13 cellular contexts compared by ENCODE assay signal in the genomic region with DNA sequence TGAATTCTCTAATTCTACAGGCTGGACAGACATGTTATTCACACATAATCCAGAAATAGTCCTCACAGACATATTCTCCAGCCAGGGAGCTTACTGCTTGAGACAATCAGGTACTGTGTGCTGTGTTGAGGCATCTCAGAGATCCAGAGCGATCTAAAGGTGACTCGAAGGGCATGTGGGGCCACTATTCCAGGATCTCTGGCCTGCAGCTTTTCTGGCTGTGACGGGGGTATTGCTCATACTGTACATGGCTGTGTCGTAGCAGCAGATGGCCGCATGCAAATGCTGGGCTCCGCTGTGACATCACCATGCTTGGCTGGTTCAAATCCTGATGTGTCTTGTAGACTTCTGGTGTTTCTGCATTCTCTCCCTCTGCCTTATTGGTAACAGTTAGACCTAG.
"Had no signal": no experiment of that assay in that cellular context is flagged by ENCODE, and none has a peak within 500 bp of the region (broad histone marks: within the 10 kb centered on the region; RNA-seq: fewer than 3 reads in every experiment).

No MANE protein-coding gene starts in this region.

- H3K4me1 Mint-ChIP-seq: nephron progenitor cell had no signal

- H3K27me3 Mint-ChIP-seq: activated CD4-positive, alpha-beta T cell treated with anti-CD3 and anti-CD28 coated beads, Interleukin-2, amount 10 ng/mL, durations not matched to agents 7 days and 5 days; activated T-cell treated with anti-CD3 and anti-CD28 coated beads, Interleukin-2, amount 50 U/mL, for 24 hours; stimulated activated naive CD8-positive, alpha-beta T cell treated with anti-CD3 and anti-CD28 coated beads, Interleukin-15, Interleukin-2, amounts not matched to agents 100 ng/mL and 50 ng/mL, for 24 hours had no signal

- H3K9me3 ChIP-seq: esophagus muscularis mucosa, prostate gland, right atrium auricular region, tibial nerve, uterus had no signal

- H3K4me1 ChIP-seq: prostate gland, uterus had no signal

- H3K27me3 ChIP-seq: esophagus muscularis mucosa, right atrium auricular region, tibial nerve, uterus had no signal

- H3K27ac Mint-ChIP-seq: activated CD8-positive, alpha-beta T cell treated with anti-CD3 and anti-CD28 coated beads, Interleukin-2, amount 10 ng/mL, durations not matched to agents 7 days and 5 days; activated naive CD4-positive, alpha-beta T cell treated with anti-CD3 and anti-CD28 coated beads for 36 hours; nephron progenitor cell; stimulated activated naive CD8-positive, alpha-beta T cell treated with anti-CD3 and anti-CD28 coated beads, Interleukin-15, Interleukin-2, amounts not matched to agents 100 ng/mL and 50 ng/mL, for 24 hours had no signal

- H3K4me3 ChIP-seq: coronary artery, esophagus muscularis mucosa, prostate gland, right atrium auricular region, skin epidermis, tibial nerve, uterus had no signal

- H3K9me3 Mint-ChIP-seq: activated CD4-positive, alpha-beta T cell treated with anti-CD3 and anti-CD28 coated beads, Interleukin-2, amount 10 ng/mL, durations not matched to agents 7 days and 5 days; activated naive CD4-positive, alpha-beta T cell treated with anti-CD3 and anti-CD28 coated beads for 36 hours; activated T-cell treated with anti-CD3 and anti-CD28 coated beads, Interleukin-2, amount 50 U/mL, for 24 hours; nephron progenitor cell; stimulated activated naive CD8-positive, alpha-beta T cell treated with anti-CD3 and anti-CD28 coated beads, Interleukin-15, Interleukin-2, amounts not matched to agents 100 ng/mL and 50 ng/mL, for 24 hours had no signal

- H3K27ac ChIP-seq: coronary artery, esophagus muscularis mucosa, prostate gland, right atrium auricular region, skin epidermis, tibial nerve, uterus had no signal

- H3K36me3 ChIP-seq: prostate gland, uterus had no signal

- H3K4me3 Mint-ChIP-seq: activated CD4-positive, alpha-beta T cell treated with anti-CD3 and anti-CD28 coated beads, Interleukin-2, amount 10 ng/mL, durations not matched to agents 7 days and 5 days; activated CD8-positive, alpha-beta T cell treated with anti-CD3 and anti-CD28 coated beads, Interleukin-2, amount 10 ng/mL, durations not matched to agents 7 days and 5 days; activated naive CD4-positive, alpha-beta T cell treated with anti-CD3 and anti-CD28 coated beads for 36 hours; activated T-cell treated with anti-CD3 and anti-CD28 coated beads, Interleukin-2, amount 50 U/mL, for 24 hours; nephron progenitor cell; stimulated activated naive CD8-positive, alpha-beta T cell treated with anti-CD3 and anti-CD28 coated beads, Interleukin-15, Interleukin-2, amounts not matched to agents 100 ng/mL and 50 ng/mL, for 24 hours had no signal
